18 cellular contexts compared by ENCODE assay signal in genomic region chr5:139527896-139528467, GRCh38. TPM values are rescaled to one million over a fixed set of nuclear protein-coding genes. Genes with fewer than 3 reads are reported as not detected.
"Had no signal": no experiment of that assay in that cellular context is flagged by ENCODE, and none has a peak within 500 bp of the region (broad histone marks: within the 10 kb centered on the region; RNA-seq: fewer than 3 reads in every experiment).

No MANE protein-coding gene starts in this region.

RNA-seq across cellular contexts. Expression of gene SMIM33, which starts 57.2 kb away (rescaled TPM):
- total RNA-seq: chondrocyte, endodermal cell, endothelial cell of umbilical vein, esophagus mucosa, fibroblast of lung, frontal cortex, glomerular endothelial cell, heart right ventricle, left cardiac atrium, left ventricle myocardium inferior, lower lobe of right lung, osteocyte, right atrium auricular region, smooth muscle cell, subcutaneous adipose tissue, tibial nerve, ureter had no signal
- polyA plus RNA-seq: endothelial cell of umbilical vein, fibroblast of lung, heart right ventricle, neural cell, smooth muscle cell had no signal
